In the genomic region with DNA sequence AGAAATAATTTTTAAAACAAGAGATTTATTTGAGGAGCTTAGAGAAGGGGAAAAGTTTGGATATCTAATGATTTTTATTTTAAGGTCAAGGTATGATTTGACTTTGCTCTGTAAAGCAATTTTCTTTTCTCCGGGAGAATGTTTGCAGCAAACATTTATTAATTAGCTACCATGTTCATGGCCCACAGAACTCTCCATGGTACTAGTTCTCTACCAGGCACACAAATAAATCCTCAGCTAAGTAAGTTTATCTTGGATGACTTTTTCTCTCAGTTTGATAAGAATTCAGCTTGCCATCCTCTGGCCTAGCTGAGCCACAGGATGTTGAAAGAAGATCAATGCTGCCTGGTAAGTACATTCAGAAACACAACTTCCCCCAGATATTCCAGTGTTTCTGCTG, we compare ENCODE assay signal across 30 cellular contexts.
"Had no signal": no experiment of that assay in that cellular context is flagged by ENCODE, and none has a peak within 500 bp of the region (broad histone marks: within the 10 kb centered on the region; RNA-seq: fewer than 3 reads in every experiment).

No MANE protein-coding gene starts in this region.

- H3K27ac ChIP-seq: colonic mucosa, epithelial cell of prostate, esophagus squamous epithelium, gastrocnemius medialis, heart right ventricle, left lung, lower lobe of right lung had no signal

- DNase-seq: colonic mucosa; cortex of kidney; effector CD8-positive, alpha-beta T cell; effector memory CD8-positive, alpha-beta T cell; endodermal cell; erythroblast; esophagus squamous epithelium; foreskin fibroblast; foreskin melanocyte; gastrocnemius medialis; glutamatergic neuron; head of caudate nucleus; heart right ventricle; hippocampal formation; kidney; kidney glomerular epithelial cell; left colon; left lung; left ventricle myocardium superior; lower lobe of right lung; mesenchymal stem cell; mucosa of descending colon; naive B cell; naive thymus-derived CD8-positive, alpha-beta T cell had no signal

- H3K27me3 ChIP-seq: colonic mucosa, gastrocnemius medialis had no signal

- H3K9me3 Mint-ChIP-seq: dendritic cell treated with granulocyte-macrophage colony-stimulating factor and Interleukin-4, amounts not matched to agents 40 ng/mL and 50 ng/mL, for 4 days; effector memory CD8-positive, alpha-beta T cell; endodermal cell; naive thymus-derived CD8-positive, alpha-beta T cell had no signal

- ATAC-seq: effector memory CD8-positive, alpha-beta T cell; esophagus mucosa; gastrocnemius medialis; heart right ventricle; left colon; left lung; left ventricle myocardium superior; lower lobe of right lung; mucosa of descending colon; naive thymus-derived CD8-positive, alpha-beta T cell had no signal

- H3K27ac Mint-ChIP-seq: dendritic cell treated with granulocyte-macrophage colony-stimulating factor and Interleukin-4, amounts not matched to agents 40 ng/mL and 50 ng/mL, for 4 days; effector memory CD8-positive, alpha-beta T cell; endodermal cell; mesothelial cell of epicardium had no signal

- H3K9me3 ChIP-seq: colonic mucosa, esophagus squamous epithelium, gastrocnemius medialis, heart right ventricle, left lung, lower lobe of right lung, mucosa of descending colon had no signal

- H3K36me3 Mint-ChIP-seq: mesothelial cell of epicardium; naive B cell; naive thymus-derived CD8-positive, alpha-beta T cell had no signal

- H3K4me3 Mint-ChIP-seq: dendritic cell treated with granulocyte-macrophage colony-stimulating factor and Interleukin-4, amounts not matched to agents 40 ng/mL and 50 ng/mL, for 4 days; effector memory CD8-positive, alpha-beta T cell; endodermal cell; mesothelial cell of epicardium; naive B cell; naive thymus-derived CD8-positive, alpha-beta T cell had no signal

- H3K36me3 ChIP-seq: colonic mucosa, esophagus squamous epithelium, gastrocnemius medialis, heart right ventricle, left lung, lower lobe of right lung had no signal

- FAIRE-seq: endometrium, islet of Langerhans, kidney had no signal

- H3K4me1 Mint-ChIP-seq: endodermal cell; mesothelial cell of epicardium; naive B cell; naive thymus-derived CD8-positive, alpha-beta T cell had no signal

- H3K4me1 ChIP-seq: colonic mucosa, esophagus squamous epithelium, gastrocnemius medialis, left lung, lower lobe of right lung had no signal

- H3K4me3 ChIP-seq: colonic mucosa, esophagus squamous epithelium, gastrocnemius medialis, heart right ventricle, left lung, lower lobe of right lung, mucosa of descending colon had no signal
